8 cellular contexts compared by ENCODE assay signal in genomic region chr15:65184944-65185717, GRCh38. TPM values are rescaled to one million over a fixed set of nuclear protein-coding genes. Genes with fewer than 3 reads are reported as not detected.
DNase-seq lines count a peak whose midpoint lies in the region; ATAC-seq, FAIRE-seq and TF ChIP-seq lines count a peak whose summit lies in the region.

Gene CLPX (minus strand): TSS chr15:65185342. CDS start chr15:65185153, 189 bp downstream.

- H3K36me3 ChIP-seq in keratinocyte (ENCODE audit: control insufficient read depth in 2 of 2, extremely low read depth in 1 of 2, insufficient read depth in 2 of 2, low read length in 2 of 2), result no peaks in the 10 kb centered on the region

- peaks cover 4% of the 10 kb centered on the region for H3K4me1 ChIP-seq in keratinocyte (ENCODE audit: control insufficient read depth, extremely low read depth, insufficient read depth, low read length)

- no peaks in the 10 kb centered on the region for H3K27me3 ChIP-seq in keratinocyte (ENCODE audit: control insufficient read depth, extremely low read depth, insufficient read depth, low read length)

- H3K4me2 ChIP-seq in keratinocyte (ENCODE audit: control insufficient read depth, extremely low read depth, insufficient read depth, low read depth, low read length), result peak within 1 kb of the TSS; percentile 91

- peak; percentile 75 for ATAC-seq in HG03439 (IDR thresholded peaks at IDR 0.05; ENCODE audit: unreplicated experiment)

- peak within 1 kb of the TSS; percentile 98 for H3K9ac ChIP-seq in keratinocyte (ENCODE audit: control insufficient read depth, extremely low read depth, insufficient read depth, low read length)

- H2AFZ ChIP-seq in keratinocyte (ENCODE audit: control insufficient read depth, low read length), result peak within 1 kb of the TSS; percentile 96

- H3K4me3 ChIP-seq in keratinocyte (ENCODE audit: control insufficient read depth in 2 of 3, extremely low read depth in 1 of 3, insufficient read depth in 2 of 3, low read depth in 1 of 3, low read length in 3 of 3), result peak within 1 kb of the TSS; percentile 81 to 95 (median 89)

- no peaks in the 10 kb centered on the region for H4K20me1 ChIP-seq in keratinocyte (ENCODE audit: control insufficient read depth, extremely low read depth, insufficient read depth, low read length)

- peaks cover 48% of the 10 kb centered on the region for H3K79me2 ChIP-seq in keratinocyte (ENCODE audit: control insufficient read depth, insufficient read depth, low read length)

- dilution Hi-C loops in keratinocyte (cut with MboI; ENCODE audit: extremely low pct_ligation_motif_present, low sequenced_read_pairs), result no loop called here

- peak; percentile 91 to 94 for DNase-seq in AML-193 (lab: John Stamatoyannopoulos, UW)
- DNase-seq in NCI-H510A (lab: John Stamatoyannopoulos, UW), result peak; percentile 88
- DNase-seq in activated CD4-positive, alpha-beta T cell treated with anti-CD3 and anti-CD28 coated beads for 1 hour, result peak; percentile 86
- DNase-seq in cerebellum (ENCODE audit: low spot score), result peak; percentile 92
- peak; percentile 68 for DNase-seq in keratinocyte (ENCODE audit: low read depth, low spot score)
- DNase-seq in stimulated activated CD4-positive, alpha-beta T cell treated with anti-CD3 and anti-CD28 coated beads, Interleukin-12 subunit alpha, Interleukin-12 subunit beta, amount 100 ng/mL, for 48 hours (ENCODE audit: low read depth in 2 of 3, low spot score in 1 of 3), result peak; percentile 77 to 87 (median 84)

- peak within 1 kb of the TSS; percentile 93 for H3K27ac ChIP-seq in keratinocyte (ENCODE audit: control insufficient read depth, insufficient read depth, low read length)

- H3K9me1 ChIP-seq in keratinocyte (ENCODE audit: control insufficient read depth, extremely low read depth, insufficient read depth, low read length), result no peaks in the 10 kb centered on the region

- no peak for TF ChIP-seq CTCF in keratinocyte (optimal IDR thresholded peaks at IDR 0.05 in 1 of 3, IDR thresholded peaks at IDR 0.05 in 1 of 3, conservative IDR thresholded peaks at IDR 0.05 in 1 of 3; ENCODE audit: extremely low read depth in 1 of 3, insufficient read depth in 2 of 3, low read length in 3 of 3)

- peak; percentile 82 for TF ChIP-seq POLR2A in GM19193 (IDR thresholded peaks at IDR 0.05; ENCODE audit: extremely low read depth, insufficient read depth, insufficient read length)

- peak; percentile 26 for FAIRE-seq in keratinocyte (lab: Jason Lieb, UNC)

- no peaks in the 10 kb centered on the region for H3K9me3 ChIP-seq in keratinocyte (ENCODE audit: control insufficient read depth, low read depth, low read length)

RNA-seq across cellular contexts. Expression of gene CLPX, which starts in this region (rescaled TPM):
- total RNA-seq in cerebellum, result 58.3 TPM
- 29.0 to 51.5 TPM (median 43.6 TPM) in 3 replicates for polyA plus RNA-seq in keratinocyte
- polyA plus RNA-seq in keratinocyte (2011; ENCODE audit: low read depth), result 146 TPM
- 27.6 and 47.7 TPM in 2 replicates for polyA plus RNA-seq in keratinocyte (2011; cell fraction: cytosol; rRNA removed)
- polyA plus RNA-seq in keratinocyte (2011; cell fraction: nucleus; rRNA removed), result 41.9 and 67.0 TPM in 2 replicates
- polyA plus RNA-seq in keratinocyte (2012; ENCODE audit: low replicate concordance), result 26.4 and 43.1 TPM in 2 replicates
- 2.9 to 75.4 TPM (median 20.6 TPM) in 3 replicates for polyA minus RNA-seq in keratinocyte
- 22.8 TPM for polyA minus RNA-seq in keratinocyte (2011; cell fraction: cytosol; rRNA and poly(A)+ RNA removed)
- 27.9 and 46.7 TPM in 2 replicates for polyA minus RNA-seq in keratinocyte (2011; cell fraction: nucleus; rRNA and poly(A)+ RNA removed)

Comparison
In these comparisons a context has a peak if more than half of its experiments do, and no peak if none do; other contexts are left out.
1. Peak in every context shown above with its lines: DNase-seq, ATAC-seq, H3K4me3 ChIP-seq and H3K27ac ChIP-seq.